16 cellular contexts compared by ENCODE assay signal in the genomic region with DNA sequence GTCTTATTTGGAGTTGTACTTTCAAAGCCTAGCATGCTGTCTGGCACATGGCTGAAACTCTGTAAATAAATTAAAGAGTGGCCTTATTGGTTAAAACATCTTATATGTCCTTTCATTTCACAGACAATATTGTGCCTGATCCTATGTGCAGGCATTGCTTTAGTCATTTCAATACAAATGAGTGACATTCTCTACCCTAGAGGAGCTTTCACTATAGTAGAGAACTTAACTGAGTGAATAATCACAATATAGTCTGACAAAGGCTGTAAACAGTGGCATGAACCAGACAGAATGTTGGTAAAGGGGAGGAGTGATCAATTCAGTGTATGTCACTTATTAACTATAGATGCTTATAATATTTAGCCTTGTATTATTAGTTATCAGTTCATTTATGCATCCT.
DNase-seq lines count a peak whose midpoint lies in the region; ATAC-seq, FAIRE-seq and TF ChIP-seq lines count a peak whose summit lies in the region.
"Had no signal": no experiment of that assay in that cellular context is flagged by ENCODE, and none has a peak within 500 bp of the region (broad histone marks: within the 10 kb centered on the region; RNA-seq: fewer than 3 reads in every experiment).

No MANE protein-coding gene starts in this region.

- H4K20me1 ChIP-seq in GM12878 (ENCODE audit: control insufficient read depth, insufficient read depth): no peaks in the 10 kb centered on the region
- H4K20me1 ChIP-seq: BLaER1 had no signal

- no peak overlapping the region for H3K27ac ChIP-seq in GM12878 (ENCODE audit: control insufficient read depth, insufficient read depth)
- H3K27ac ChIP-seq: 22Rv1, BLaER1 had no signal

- H3K79me2 ChIP-seq in GM12878 (ENCODE audit: control insufficient read depth, insufficient read depth, low read length): no peaks in the 10 kb centered on the region

- POLR2A ChIA-PET in GM12878 (lab: Charles Lee): no interaction called here

- H3K36me3 ChIP-seq in GM12878 (ENCODE audit: control insufficient read depth in 2 of 2, insufficient read depth in 2 of 2, low read length in 1 of 2): no peaks in the 10 kb centered on the region
- H3K36me3 ChIP-seq: BLaER1 had no signal

- TF ChIP-seq CTCF in GM12878 (IDR thresholded peaks at IDR 0.05 in 2 of 3, conservative IDR thresholded peaks at IDR 0.05 in 1 of 3; ENCODE audit: control insufficient read depth in 2 of 3, extremely low read depth in 1 of 3, insufficient read depth in 1 of 3, low read depth in 3 of 3, low read length in 3 of 3): no peak

- ATAC-seq in GM18499 (IDR thresholded peaks at IDR 0.05; ENCODE audit: insufficient read depth, unreplicated experiment) (peak; percentile 36), GM19351 (IDR thresholded peaks at IDR 0.05; ENCODE audit: unreplicated experiment) (peak; percentile 42), HG03175 (IDR thresholded peaks at IDR 0.05; ENCODE audit: unreplicated experiment) (peak; percentile 41), GM12878 (peak; percentile 64)
- ATAC-seq: PC-3 had no signal

- RAD21 ChIA-PET in GM12878 (lab: Charles Lee; ENCODE audit: unreplicated experiment): no interaction called here

- no peak for TF ChIP-seq POLR2A in GM12878 (IDR thresholded peaks at IDR 0.05; ENCODE audit: low read depth, low read length)

- no peaks in the 10 kb centered on the region for H3K9me3 ChIP-seq in GM12878 (replicated peaks; ENCODE audit: control insufficient read depth, insufficient read depth, low read length)
- H3K9me3 ChIP-seq: BLaER1 had no signal

- H3K4me1 ChIP-seq in GM12878 (ENCODE audit: control insufficient read depth, insufficient read depth, low read length): no peaks in the 10 kb centered on the region
- H3K4me1 ChIP-seq: BLaER1 had no signal

- no peak overlapping the region for H3K9ac ChIP-seq in GM12878 (ENCODE audit: control insufficient read depth, insufficient read depth, low read length)
- H3K9ac ChIP-seq: BLaER1 had no signal

- SMC1A ChIA-PET in GM12878 (lab: Charles Lee; ENCODE audit: uncharacterized antibody, unreplicated experiment): no interaction called here

- DNase-seq in GM12878 (ENCODE audit: low read depth, low spot score) (no peak), UCSD-AML1 (lab: John Stamatoyannopoulos, UW; ENCODE audit: unreplicated experiment) (no peak), medulla oblongata (ENCODE audit: extremely low spot score) (no peak), DMS53 treated with DMSO at 0.1 percent for 48 hours (lab: John Stamatoyannopoulos, UW; ENCODE audit: unreplicated experiment) (no peak), NCI-H526 (lab: John Stamatoyannopoulos, UW) (no peak)
- DNase-seq: CD8-positive, alpha-beta memory T cell; KG1; NCI-H1092; NCI-H226; PC-3 had no signal

- no peak overlapping the region for H3K4me3 ChIP-seq in GM12878
- H3K4me3 ChIP-seq: BLaER1 had no signal

- BruUV-seq in GM12878 (replicated peaks; lab: Mats Ljungman, UMichigan): no TSS peak

- CTCF ChIA-PET in GM12878 (lab: Yijun Ruan, JAX): interaction anchor here (1.3 kb wide), 1 partner anchor 50 kb away, joined by 3 read pairs; no protein-coding TSS in a partner anchor

- no peak for TF ChIP-seq EP300 in GM12878 (IDR thresholded peaks at IDR 0.05; ENCODE audit: borderline replicate concordance in 1 of 2, control insufficient read depth in 1 of 2, low read depth in 2 of 2, low read length in 2 of 2)

- no peak overlapping the region for H2AFZ ChIP-seq in GM12878 (ENCODE audit: control insufficient read depth, low read depth, low read length)

- no peak overlapping the region for H3K4me2 ChIP-seq in GM12878 (ENCODE audit: control insufficient read depth, insufficient read depth)
- H3K4me2 ChIP-seq: BLaER1 had no signal

- H3K27me3 ChIP-seq in GM12878 (replicated peaks in 1 of 2; ENCODE audit: control insufficient read depth in 2 of 2, insufficient read depth in 2 of 2, low read length in 1 of 2): no peaks in the 10 kb centered on the region
- H3K27me3 ChIP-seq: BLaER1 had no signal

- intact Hi-C loops in GM12878 (cut with micrococcal nuclease; ENCODE audit: unreplicated experiment): no loop called here

- FAIRE-seq in GM12878 (lab: Jason Lieb, UNC): no peak
- FAIRE-seq: H54 had no signal

- in situ Hi-C loops in GM12878 (cut with MboI): no loop called here

- no peak for TF ChIP-seq RAD21 in GM12878 (IDR thresholded peaks at IDR 0.05; ENCODE audit: insufficient read depth, low read depth, low read length)

TF ChIP-seq in GM12878, 131 proteins besides CTCF, POLR2A, EP300 and RAD21:
- TF ChIP-seq, protein P1, sequence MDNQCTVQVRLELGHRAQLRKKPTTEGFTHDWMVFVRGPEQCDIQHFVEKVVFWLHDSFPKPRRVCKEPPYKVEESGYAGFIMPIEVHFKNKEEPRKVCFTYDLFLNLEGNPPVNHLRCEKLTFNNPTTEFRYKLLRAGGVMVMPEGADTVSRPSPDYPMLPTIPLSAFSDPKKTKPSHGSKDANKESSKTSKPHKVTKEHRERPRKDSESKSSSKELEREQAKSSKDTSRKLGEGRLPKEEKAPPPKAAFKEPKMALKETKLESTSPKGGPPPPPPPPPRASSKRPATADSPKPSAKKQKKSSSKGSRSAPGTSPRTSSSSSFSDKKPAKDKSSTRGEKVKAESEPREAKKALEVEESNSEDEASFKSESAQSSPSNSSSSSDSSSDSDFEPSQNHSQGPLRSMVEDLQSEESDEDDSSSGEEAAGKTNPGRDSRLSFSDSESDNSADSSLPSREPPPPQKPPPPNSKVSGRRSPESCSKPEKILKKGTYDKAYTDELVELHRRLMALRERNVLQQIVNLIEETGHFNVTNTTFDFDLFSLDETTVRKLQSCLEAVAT (IDR thresholded peaks at IDR 0.05): no peak
- TF ChIP-seq SUZ12 (IDR thresholded peaks at IDR 0.05; ENCODE audit: unreplicated experiment) (no peak), RAD51 (IDR thresholded peaks at IDR 0.05) (no peak), BRCA1 (IDR thresholded peaks at IDR 0.05; ENCODE audit: low read depth, low read length) (no peak), SMC3 (IDR thresholded peaks at IDR 0.05; ENCODE audit: borderline replicate concordance, low read length) (no peak), PML (IDR thresholded peaks at IDR 0.05; ENCODE audit: low read length) (no peak), SMAD1 (IDR thresholded peaks at IDR 0.05; ENCODE audit: low read depth, partially characterized antibody) (no peak), ELK1 (IDR thresholded peaks at IDR 0.05; ENCODE audit: low read depth, low read length) (no peak), HDAC6 (IDR thresholded peaks at IDR 0.05; ENCODE audit: unreplicated experiment) (no peak), WRNIP1 (IDR thresholded peaks at IDR 0.05; ENCODE audit: borderline replicate concordance, low read depth, low read length) (no peak), ETV6 (conservative IDR thresholded peaks at IDR 0.05 in 1 of 2, IDR thresholded peaks at IDR 0.05 in 1 of 2; ENCODE audit: borderline replicate concordance in 1 of 2, low read depth in 1 of 2) (no peak), RFX5 (IDR thresholded peaks at IDR 0.05; ENCODE audit: low read depth, low read length) (no peak), YBX1 (IDR thresholded peaks at IDR 0.05) (no peak), BHLHE40 (IDR thresholded peaks at IDR 0.05; ENCODE audit: borderline replicate concordance in 1 of 2, low read depth in 2 of 2, low read length in 1 of 2) (no peak), EED (IDR thresholded peaks at IDR 0.05; ENCODE audit: low read depth) (no peak), MYB (IDR thresholded peaks at IDR 0.05; ENCODE audit: borderline replicate concordance, low read depth, low read length) (no peak)
TF ChIP-seq in GM12878: peak in this region for 0.
